8 cellular contexts compared by ENCODE assay signal in genomic region chr4:76198411-76199237, GRCh38. TPM values are rescaled to one million over a fixed set of nuclear protein-coding genes. Genes with fewer than 3 reads are reported as not detected.
DNase-seq lines count a peak whose midpoint lies in the region; ATAC-seq and TF ChIP-seq lines count a peak whose summit lies in the region.

No MANE protein-coding gene starts in this region.

- H3K4me3 Mint-ChIP-seq in CD4-positive, alpha-beta T cell: peak overlapping the region; percentile 3
- H3K4me3 Mint-ChIP-seq in activated naive CD8-positive, alpha-beta T cell treated with anti-CD3 and anti-CD28 coated beads, Interleukin-2, amount 10 ng/mL, durations not matched to agents 7 days and 5 days: peak overlapping the region; percentile 18

- no peaks in the 10 kb centered on the region for H3K27me3 ChIP-seq in CD4-positive, alpha-beta T cell (ENCODE audit: control insufficient read depth, insufficient read depth, low read length)
- H3K27me3 ChIP-seq in left ventricle myocardium inferior (ENCODE audit: low read depth): no peaks in the 10 kb centered on the region
- H3K27me3 ChIP-seq in gastrocnemius medialis: no peaks in the 10 kb centered on the region

- H3K36me3 ChIP-seq in left ventricle myocardium inferior: peaks cover 12% of the 10 kb centered on the region
- H3K36me3 ChIP-seq in gastrocnemius medialis: peaks cover 0 to 14% of the 10 kb centered on the region in 2 donors

- DNase-seq in CD4-positive, alpha-beta T cell: peak in 1 of 10 experiments; percentile 3
- peak; percentile 55 for DNase-seq in NCI-H524 treated with DMSO at 0.1 percent for 48 hours (lab: John Stamatoyannopoulos, UW)
- no peak for DNase-seq in activated naive CD8-positive, alpha-beta T cell treated with anti-CD3 and anti-CD28 coated beads, Interleukin-2, amount 10 ng/mL, durations not matched to agents 7 days and 5 days
- peak; percentile 46 for DNase-seq in left ventricle myocardium inferior
- peak; percentile 74 to 77 for DNase-seq in gastrocnemius medialis
- DNase-seq in SKM-1 treated with dmso at 0.1 percent for 144 hours (lab: John Stamatoyannopoulos, UW; ENCODE audit: unreplicated experiment): no peak

- CTCF ChIA-PET in CD4-positive, alpha-beta T cell (lab: Charles Lee): no interaction called here

- H3K9me3 Mint-ChIP-seq in CD4-positive, alpha-beta T cell: no peaks in the 10 kb centered on the region
- H3K9me3 Mint-ChIP-seq in activated naive CD8-positive, alpha-beta T cell treated with anti-CD3 and anti-CD28 coated beads, Interleukin-2, amount 10 ng/mL, durations not matched to agents 7 days and 5 days: peaks cover under 1% of the 10 kb centered on the region

- peaks cover 57% of the 10 kb centered on the region for H3K4me1 Mint-ChIP-seq in CD4-positive, alpha-beta T cell (ENCODE audit: low read depth)
- peaks cover 32% of the 10 kb centered on the region for H3K4me1 Mint-ChIP-seq in activated naive CD8-positive, alpha-beta T cell treated with anti-CD3 and anti-CD28 coated beads, Interleukin-2, amount 10 ng/mL, durations not matched to agents 7 days and 5 days

- no peak for TF ChIP-seq POLR2A in gastrocnemius medialis (IDR thresholded peaks at IDR 0.05)

- in situ Hi-C loops in gastrocnemius medialis (cut with MboI; ENCODE audit: low sequenced_read_pairs in 4 of 4): loop anchor here (10.0 to 25.0 kb wide), 3 partner anchors 96 to 764 kb away; partner anchors contain the start of gene STBD1 (in 3 of the 4)

- H3K36me3 Mint-ChIP-seq in CD4-positive, alpha-beta T cell (ENCODE audit: low read depth): peaks cover 31% of the 10 kb centered on the region
- peaks cover 18% of the 10 kb centered on the region for H3K36me3 Mint-ChIP-seq in activated naive CD8-positive, alpha-beta T cell treated with anti-CD3 and anti-CD28 coated beads, Interleukin-2, amount 10 ng/mL, durations not matched to agents 7 days and 5 days

- POLR2A ChIA-PET in CD4-positive, alpha-beta T cell (lab: Charles Lee): no interaction called here
- POLR2A ChIA-PET in activated naive CD8-positive, alpha-beta T cell treated with anti-CD3 and anti-CD28 coated beads, Interleukin-2, amount 10 ng/mL, durations not matched to agents 7 days and 5 days (lab: Charles Lee): no interaction called here

- ATAC-seq in CD4-positive, alpha-beta T cell (ENCODE audit: poor library complexity): no peak
- peak; percentile 46 for ATAC-seq in GM19035 (IDR thresholded peaks at IDR 0.05; ENCODE audit: unreplicated experiment)
- ATAC-seq in HG03354 (IDR thresholded peaks at IDR 0.05; ENCODE audit: poor library complexity, severe bottlenecking, unreplicated experiment): peak; percentile 49
- ATAC-seq in activated naive CD8-positive, alpha-beta T cell treated with anti-CD3 and anti-CD28 coated beads, Interleukin-2, amount 10 ng/mL, durations not matched to agents 7 days and 5 days (ENCODE audit: low read depth): no peak
- peak; percentile 41 for ATAC-seq in gastrocnemius medialis

- TF ChIP-seq CTCF in CD4-positive, alpha-beta T cell (IDR thresholded peaks at IDR 0.05): no peak
- no peak for TF ChIP-seq CTCF in left ventricle myocardium inferior (IDR thresholded peaks at IDR 0.05; ENCODE audit: borderline replicate concordance)
- TF ChIP-seq CTCF in gastrocnemius medialis (IDR thresholded peaks at IDR 0.05 in 4 of 5, conservative IDR thresholded peaks at IDR 0.05 in 1 of 5): no peak

- intact Hi-C loops in CD4-positive, alpha-beta T cell (cut with DNase I, micrococcal nuclease): loop anchor here in 1 of 2 experiments (2.0 kb wide), 1 partner anchor 14 kb away; the partner anchor contains the start of gene SCARB2
- intact Hi-C loops in left ventricle myocardium inferior (cut with micrococcal nuclease): no loop called here
- intact Hi-C loops in gastrocnemius medialis (cut with DNase I; ENCODE audit: low total_unique reads): loop anchor here (2.0 to 10.0 kb wide), 5 partner anchors 16 to 746 kb away; partner anchors contain the start of genes G3BP2, SEPTIN11 and STBD1

- H3K4me3 ChIP-seq in left ventricle myocardium inferior (peak overlapping the region; percentile 2), gastrocnemius medialis (peak overlapping the region in 3 of 4 donors; percentile 9 to 39 (median 15))

- H3K27me3 Mint-ChIP-seq in CD4-positive, alpha-beta T cell: no peaks in the 10 kb centered on the region
- no peaks in the 10 kb centered on the region for H3K27me3 Mint-ChIP-seq in activated naive CD8-positive, alpha-beta T cell treated with anti-CD3 and anti-CD28 coated beads, Interleukin-2, amount 10 ng/mL, durations not matched to agents 7 days and 5 days

- H3K27ac ChIP-seq in CD4-positive, alpha-beta T cell (ENCODE audit: low read depth, low read length): no peak overlapping the region
- H3K27ac ChIP-seq in left ventricle myocardium inferior (replicated peaks) (peak overlapping the region; percentile 74), gastrocnemius medialis (peak overlapping the region; percentile 90 to 97 (median 96))

- H3K27ac Mint-ChIP-seq in CD4-positive, alpha-beta T cell: peak overlapping the region; percentile 63
- peak overlapping the region; percentile 21 for H3K27ac Mint-ChIP-seq in activated naive CD8-positive, alpha-beta T cell treated with anti-CD3 and anti-CD28 coated beads, Interleukin-2, amount 10 ng/mL, durations not matched to agents 7 days and 5 days

- peaks cover 91% of the 10 kb centered on the region for H3K4me1 ChIP-seq in left ventricle myocardium inferior
- peaks cover 94 to 97% of the 10 kb centered on the region in 2 donors for H3K4me1 ChIP-seq in gastrocnemius medialis

- H3K9me3 ChIP-seq in CD4-positive, alpha-beta T cell (ENCODE audit: control insufficient read depth, low read length): no peaks in the 10 kb centered on the region
- H3K9me3 ChIP-seq in left ventricle myocardium inferior (replicated peaks) (no peaks in the 10 kb centered on the region), gastrocnemius medialis (no peaks in the 10 kb centered on the region)

RNA-seq across cellular contexts. Expression of gene SCARB2, which starts 15.0 kb away (rescaled TPM):
- total RNA-seq in CD4-positive, alpha-beta T cell: 10 to 100 TPM; 34.4 to 36.0 TPM
- 10 to 100 TPM; 16.3 to 18.4 TPM for total RNA-seq in activated naive CD8-positive, alpha-beta T cell treated with anti-CD3 and anti-CD28 coated beads, Interleukin-2, amount 10 ng/mL, durations not matched to agents 7 days and 5 days
- total RNA-seq in left ventricle myocardium inferior (87.4 TPM), gastrocnemius medialis (100 to 1,000 TPM in 3 of 4 donors, 10 to 100 TPM in 1; 91.3 to 292 (median 186) TPM)

RNA-seq across cellular contexts. Expression of gene NUP54, which starts 50.4 kb away (rescaled TPM):
- total RNA-seq in CD4-positive, alpha-beta T cell: 100 to 1,000 TPM in 1 of 2 experiments, 10 to 100 TPM in 1; 94.1 to 108 TPM
- total RNA-seq in activated naive CD8-positive, alpha-beta T cell treated with anti-CD3 and anti-CD28 coated beads, Interleukin-2, amount 10 ng/mL, durations not matched to agents 7 days and 5 days: 10 to 100 TPM; 48.7 to 54.7 TPM
- total RNA-seq in left ventricle myocardium inferior (18.0 TPM), gastrocnemius medialis (10 to 100 TPM; 15.7 to 22.8 (median 20.0) TPM)

RNA-seq across cellular contexts. Expression of gene FAM47E, which starts 52.9 kb away (rescaled TPM):
- under 1 TPM; 0.34 to 0.74 TPM for total RNA-seq in CD4-positive, alpha-beta T cell
- total RNA-seq in activated naive CD8-positive, alpha-beta T cell treated with anti-CD3 and anti-CD28 coated beads, Interleukin-2, amount 10 ng/mL, durations not matched to agents 7 days and 5 days: under 1 TPM in 1 of 2 experiments, not detected in 1; 0.78 TPM
- total RNA-seq in left ventricle myocardium inferior: 3.0 TPM
- total RNA-seq in gastrocnemius medialis: 1 to 10 TPM in 3 of 4 donors, under 1 TPM in 1; 0.56 to 6.8 (median 3.8) TPM

Comparison
In these comparisons a context has a peak if more than half of its experiments do, and no peak if none do; other contexts are left out.
1. ATAC-seq: peak in GM19035 (single experiment), HG03354 (single experiment) and gastrocnemius medialis (2 of 2); none in CD4-positive, alpha-beta T cell (single experiment) and activated naive CD8-positive, alpha-beta T cell treated with anti-CD3 and anti-CD28 coated beads, Interleukin-2, amount 10 ng/mL, durations not matched to agents 7 days and 5 days (single experiment).
2. DNase-seq: peak in NCI-H524 treated with DMSO at 0.1 percent for 48 hours (single experiment), left ventricle myocardium inferior (single experiment) and gastrocnemius medialis (2 of 2); none in activated naive CD8-positive, alpha-beta T cell treated with anti-CD3 and anti-CD28 coated beads, Interleukin-2, amount 10 ng/mL, durations not matched to agents 7 days and 5 days (single experiment) and SKM-1 treated with dmso at 0.1 percent for 144 hours (single experiment).